In genomic region chr1:169511339-169512028, GRCh38 we compare ENCODE assay signal across 1 cellular context.
TF ChIP-seq lines count a peak whose summit lies in the region.

No MANE protein-coding gene starts in this region.

TF ChIP-seq in HCT116, 20 proteins besides CTCF, POLR2A, EP300 and RAD21 (continued from another document):
- TF ChIP-seq ATF3 (IDR thresholded peaks at IDR 0.05), result no peak
- TF ChIP-seq JUND (IDR thresholded peaks at IDR 0.05), result peak; percentile 37; the same call in 1 of the 2 replicates
- no peak for TF ChIP-seq SIN3A (IDR thresholded peaks at IDR 0.05; ENCODE audit: low read depth)
- TF ChIP-seq FOSL1 (IDR thresholded peaks at IDR 0.05; ENCODE audit: low read depth), result peak; percentile 64
- TF ChIP-seq SRF (IDR thresholded peaks at IDR 0.05; ENCODE audit: low read depth), result no peak
- TF ChIP-seq CEBPB (IDR thresholded peaks at IDR 0.05; ENCODE audit: low read depth), result no peak
